20 cellular contexts compared by ENCODE assay signal in the genomic region with DNA sequence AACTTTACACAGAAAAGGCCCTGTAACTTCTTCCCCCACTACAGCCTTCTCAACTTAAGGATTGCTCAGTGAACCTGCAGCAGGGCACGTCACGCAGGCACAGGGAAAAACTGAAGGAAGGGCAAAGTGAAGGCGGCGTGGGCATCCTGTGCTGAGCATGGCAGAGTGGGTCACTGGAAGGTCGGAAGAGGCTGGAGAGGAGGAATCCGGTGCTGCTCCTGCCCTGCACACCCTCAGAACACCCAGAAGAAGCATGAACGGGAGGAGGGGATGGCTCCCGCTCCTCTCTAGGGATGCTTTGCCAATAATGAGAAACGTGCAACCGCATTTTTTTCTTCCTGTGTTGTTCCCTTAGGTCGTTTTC.
A peak's percentile ranks its signal among the peaks of the same experiment; 100 is the strongest.
DNase-seq lines count a peak whose midpoint lies in the region; ATAC-seq and TF ChIP-seq lines count a peak whose summit lies in the region.
"Had no signal": no experiment of that assay in that cellular context is flagged by ENCODE, and none has a peak within 500 bp of the region (broad histone marks: within the 10 kb centered on the region; RNA-seq: fewer than 3 reads in every experiment).

No MANE protein-coding gene starts in this region.

- H3K4me1 ChIP-seq in RWPE2 (ENCODE audit: insufficient read depth, poor library complexity, severe bottlenecking) (peaks cover 19% of the 10 kb centered on the region), gastroesophageal sphincter (peaks cover 0 to 34% (median 16%) of the 10 kb centered on the region in 3 donors), thyroid gland (peaks cover 34 to 41% of the 10 kb centered on the region in 2 donors), spleen (peaks cover 0 to 23% (median 8%) of the 10 kb centered on the region in 6 donors)

- no peaks in the 10 kb centered on the region for H3K9me3 ChIP-seq in RWPE2 (ENCODE audit: severe bottlenecking)
- H3K9me3 ChIP-seq in gastroesophageal sphincter, result no peaks in the 10 kb centered on the region
- H3K9me3 ChIP-seq in thyroid gland, result no peaks in the 10 kb centered on the region
- no peaks in the 10 kb centered on the region for H3K9me3 ChIP-seq in spleen

- H3K27me3 ChIP-seq in RWPE2 (ENCODE audit: insufficient read depth, poor library complexity, severe bottlenecking), result no peaks in the 10 kb centered on the region
- H3K27me3 ChIP-seq in gastroesophageal sphincter, result no peaks in the 10 kb centered on the region
- no peaks in the 10 kb centered on the region for H3K27me3 ChIP-seq in thyroid gland
- no peaks in the 10 kb centered on the region for H3K27me3 ChIP-seq in spleen (replicated peaks in 1 of 7)
- H3K27me3 ChIP-seq: foreskin keratinocyte had no signal

- TF ChIP-seq POLR2A in gastroesophageal sphincter (IDR thresholded peaks at IDR 0.05) (no peak), thyroid gland (IDR thresholded peaks at IDR 0.05) (no peak), spleen (IDR thresholded peaks at IDR 0.05) (no peak)

- H3K4me3 ChIP-seq in RWPE2 (ENCODE audit: severe bottlenecking), result no peak overlapping the region
- no peak overlapping the region for H3K4me3 ChIP-seq in gastroesophageal sphincter
- H3K4me3 ChIP-seq in thyroid gland (replicated peaks in 1 of 3), result no peak overlapping the region
- no peak overlapping the region for H3K4me3 ChIP-seq in spleen

- peaks cover 32% of the 10 kb centered on the region for H3K36me3 ChIP-seq in RWPE2 (ENCODE audit: low read depth)
- H3K36me3 ChIP-seq in gastroesophageal sphincter, result peaks cover 0 to 30% of the 10 kb centered on the region in 2 donors
- peaks cover 5 to 9% of the 10 kb centered on the region in 2 donors for H3K36me3 ChIP-seq in thyroid gland
- peaks cover 0 to 100% (median 31%) of the 10 kb centered on the region in 6 donors for H3K36me3 ChIP-seq in spleen

- no peak overlapping the region for H3K4me3 Mint-ChIP-seq in neural crest cell
- H3K4me3 Mint-ChIP-seq: activated CD8-positive, alpha-beta T cell treated with anti-CD3 and anti-CD28 coated beads, Interleukin-2, amount 10 ng/mL, durations not matched to agents 7 days and 5 days; activated naive CD8-positive, alpha-beta T cell treated with anti-CD3 and anti-CD28 coated beads, Interleukin-2, amount 10 ng/mL, durations not matched to agents 7 days and 5 days; activated T-helper 1 cell treated with anti-CD3 and anti-CD28 coated beads, Interleukin-12 subunit alpha, Interleukin-12 subunit beta, Interleukin-2, Interleukin-4 antibody, amounts not matched to agents 30 ng/mL and 10 ng/mL and 1 ng/mL, durations not matched to agents 14 hours and 24 hours and 36 hours; central memory CD8-positive, alpha-beta T cell had no signal

- peaks cover 3% of the 10 kb centered on the region for H3K36me3 Mint-ChIP-seq in neural crest cell (ENCODE audit: low read depth)
- H3K36me3 Mint-ChIP-seq: activated naive CD8-positive, alpha-beta T cell treated with anti-CD3 and anti-CD28 coated beads, Interleukin-2, amount 10 ng/mL, durations not matched to agents 7 days and 5 days had no signal

- 47 to 57% methylated on average over 5 to 10 of the region's 11 CpGs for WGBS in gastroesophageal sphincter (ENCODE audit: low coverage in 1 of 2), 2 donors
- 47 to 55% methylated on average over 11 of the region's 11 CpGs for WGBS in thyroid gland, 2 donors
- 70 to 87% (median 80%) methylated on average over 11 of the region's 11 CpGs for WGBS in spleen, 5 donors

- H3K27ac ChIP-seq in RWPE2 (ENCODE audit: poor library complexity, severe bottlenecking), result peak overlapping the region; percentile 32
- H3K27ac ChIP-seq in gastroesophageal sphincter, result peak overlapping the region in 3 of 4 donors; percentile 72 to 79 (median 75)
- peak overlapping the region; percentile 85 to 94 (median 93) for H3K27ac ChIP-seq in thyroid gland
- peak overlapping the region in 4 of 8 donors; percentile 26 to 45 (median 42) for H3K27ac ChIP-seq in spleen
- H3K27ac ChIP-seq: foreskin keratinocyte had no signal

- peaks cover 23% of the 10 kb centered on the region for H3K4me1 Mint-ChIP-seq in neural crest cell
- H3K4me1 Mint-ChIP-seq: central memory CD8-positive, alpha-beta T cell had no signal

- H3K9me3 Mint-ChIP-seq in neural crest cell, result no peaks in the 10 kb centered on the region
- H3K9me3 Mint-ChIP-seq: activated naive CD8-positive, alpha-beta T cell treated with anti-CD3 and anti-CD28 coated beads, Interleukin-2, amount 10 ng/mL, durations not matched to agents 7 days and 5 days; activated T-helper 1 cell treated with anti-CD3 and anti-CD28 coated beads, Interleukin-12 subunit alpha, Interleukin-12 subunit beta, Interleukin-2, Interleukin-4 antibody, amounts not matched to agents 30 ng/mL and 10 ng/mL and 1 ng/mL, durations not matched to agents 14 hours and 24 hours and 36 hours; central memory CD8-positive, alpha-beta T cell had no signal

- no peak for TF ChIP-seq CTCF in RWPE2 (IDR thresholded peaks at IDR 0.05; ENCODE audit: poor library complexity, severe bottlenecking)
- no peak for TF ChIP-seq CTCF in gastroesophageal sphincter (IDR thresholded peaks at IDR 0.05)
- TF ChIP-seq CTCF in neural crest cell (conservative IDR thresholded peaks at IDR 0.05), result no peak
- no peak for TF ChIP-seq CTCF in thyroid gland (IDR thresholded peaks at IDR 0.05)
- no peak for TF ChIP-seq CTCF in spleen (IDR thresholded peaks at IDR 0.05 in 8 of 11, conservative IDR thresholded peaks at IDR 0.05 in 3 of 11)
- TF ChIP-seq CTCF in GM20000 (IDR thresholded peaks at IDR 0.05; ENCODE audit: extremely low read depth, missing control alignments), result no peak

- ATAC-seq in RWPE2 (ENCODE audit: low read depth) (no peak), gastroesophageal sphincter (no peak)
- ATAC-seq: activated CD8-positive, alpha-beta T cell treated with anti-CD3 and anti-CD28 coated beads, Interleukin-2, amount 10 ng/mL, durations not matched to agents 7 days and 5 days; HCT116 had no signal

- peak overlapping the region; percentile 87 for H3K27ac Mint-ChIP-seq in neural crest cell (ENCODE audit: unreplicated experiment)
- H3K27ac Mint-ChIP-seq: activated CD8-positive, alpha-beta T cell treated with anti-CD3 and anti-CD28 coated beads, Interleukin-2, amount 10 ng/mL, durations not matched to agents 7 days and 5 days; activated naive CD8-positive, alpha-beta T cell treated with anti-CD3 and anti-CD28 coated beads, Interleukin-2, amount 10 ng/mL, durations not matched to agents 7 days and 5 days; activated T-helper 1 cell treated with anti-CD3 and anti-CD28 coated beads, Interleukin-12 subunit alpha, Interleukin-12 subunit beta, Interleukin-2, Interleukin-4 antibody, amounts not matched to agents 30 ng/mL and 10 ng/mL and 1 ng/mL, durations not matched to agents 14 hours and 24 hours and 36 hours had no signal

- DNase-seq in RWPE2 (ENCODE audit: low spot score), result no peak
- DNase-seq in neural crest cell (ENCODE audit: low read depth, low spot score), result no peak
- peak; percentile 32 to 59 for DNase-seq in thyroid gland
- DNase-seq in spleen, result no peak
- no peak for DNase-seq in GM20000 (ENCODE audit: low spot score)
- no peak for DNase-seq in AG20443 (ENCODE audit: low spot score)
- no peak for DNase-seq in HK-2 (ENCODE audit: unreplicated experiment)
- DNase-seq: activated CD8-positive, alpha-beta T cell treated with anti-CD3 and anti-CD28 coated beads, Interleukin-2, amount 10 ng/mL, durations not matched to agents 7 days and 5 days; activated naive CD8-positive, alpha-beta T cell treated with anti-CD3 and anti-CD28 coated beads, Interleukin-2, amount 10 ng/mL, durations not matched to agents 7 days and 5 days; Calu3; foreskin keratinocyte; GF-D8; NCI-H1436 treated with DMSO at 0.1 percent for 48 hours; NCI-H226; SHP77; stimulated activated CD4-positive, alpha-beta T cell treated with anti-CD3 and anti-CD28 coated beads, Interleukin-4, amount 100 ng/mL, for 4 hours had no signal

- intact Hi-C loops in thyroid gland (cut with DNase I) (no loop called here), spleen (cut with DNase I; ENCODE audit: low total_unique reads) (no loop called here)

- no peak for TF ChIP-seq EP300 in gastroesophageal sphincter (IDR thresholded peaks at IDR 0.05)

- H3K27me3 Mint-ChIP-seq in neural crest cell (ENCODE audit: low read depth), result no peaks in the 10 kb centered on the region
- H3K27me3 Mint-ChIP-seq: activated naive CD8-positive, alpha-beta T cell treated with anti-CD3 and anti-CD28 coated beads, Interleukin-2, amount 10 ng/mL, durations not matched to agents 7 days and 5 days had no signal

Comparison
In these comparisons a context has a peak if more than half of its experiments do, and no peak if none do; other contexts are left out.
1. DNase-seq: peak in thyroid gland (2 of 2); none in RWPE2 (single experiment), neural crest cell (single experiment), spleen (single experiment), GM20000 (single experiment), AG20443 (single experiment) and HK-2 (single experiment).